16 cellular contexts compared by ENCODE assay signal in genomic region chr2:211591456-211591855, GRCh38.
DNase-seq lines count a peak whose midpoint lies in the region; ATAC-seq and TF ChIP-seq lines count a peak whose summit lies in the region.
"Had no signal": no experiment of that assay in that cellular context is flagged by ENCODE, and none has a peak within 500 bp of the region (broad histone marks: within the 10 kb centered on the region; RNA-seq: fewer than 3 reads in every experiment).

No MANE protein-coding gene starts in this region.

- H3K4me3 ChIP-seq in H7 (ENCODE audit: insufficient read depth, low read depth, low read length) = peak overlapping the region; percentile 5; the same call in 1 of the 2 replicates
- H3K4me3 ChIP-seq in HUES64 (ENCODE audit: low read length) = no peak overlapping the region
- no peak overlapping the region for H3K4me3 ChIP-seq in RWPE2 (ENCODE audit: severe bottlenecking)
- no peak overlapping the region for H3K4me3 ChIP-seq in testis
- no peak overlapping the region for H3K4me3 ChIP-seq in coronary artery

- H3K36me3 ChIP-seq in H7 (replicated peaks; ENCODE audit: control insufficient read depth, insufficient read depth, low read length) (no peaks in the 10 kb centered on the region), HUES64 (ENCODE audit: insufficient read depth, low read length) (no peaks in the 10 kb centered on the region), RWPE2 (ENCODE audit: low read depth) (no peaks in the 10 kb centered on the region), testis (ENCODE audit: low read depth, missing control alignments) (no peaks in the 10 kb centered on the region)

- intact Hi-C loops in testis (cut with DNase I; ENCODE audit: low total_unique reads) = no loop called here

- H3K27me3 ChIP-seq in H7 (ENCODE audit: control insufficient read depth, insufficient read depth, low read length) = no peaks in the 10 kb centered on the region
- no peaks in the 10 kb centered on the region for H3K27me3 ChIP-seq in HUES64 (ENCODE audit: insufficient read depth, low read length)
- no peaks in the 10 kb centered on the region for H3K27me3 ChIP-seq in RWPE2 (ENCODE audit: insufficient read depth, poor library complexity, severe bottlenecking)
- no peaks in the 10 kb centered on the region for H3K27me3 ChIP-seq in testis

- TF ChIP-seq CTCF in RWPE2 (IDR thresholded peaks at IDR 0.05; ENCODE audit: poor library complexity, severe bottlenecking) = no peak
- no peak for TF ChIP-seq CTCF in mesothelial cell of epicardium (IDR thresholded peaks at IDR 0.05; ENCODE audit: unreplicated experiment)
- no peak for TF ChIP-seq CTCF in testis (IDR thresholded peaks at IDR 0.05)
- no peak for TF ChIP-seq CTCF in coronary artery (IDR thresholded peaks at IDR 0.05)

- H3K9me3 Mint-ChIP-seq in mesothelial cell of epicardium = peaks cover 9% of the 10 kb centered on the region
- H3K9me3 Mint-ChIP-seq: T-helper 1 cell treated with Interleukin-12 subunit alpha and Interleukin-12 subunit beta and Interleukin-4 antibody, amounts not matched to agents 30 μg/mL and 1 μg/mL, for 36 hours had no signal

- H3K27ac Mint-ChIP-seq in mesothelial cell of epicardium = peak overlapping the region; percentile 90
- H3K27ac Mint-ChIP-seq: CD4-positive, CD25-positive, alpha-beta regulatory T cell; T-helper 1 cell treated with Interleukin-12 subunit alpha and Interleukin-12 subunit beta and Interleukin-4 antibody, amounts not matched to agents 30 μg/mL and 1 μg/mL, for 36 hours had no signal

- no peaks in the 10 kb centered on the region for H3K27me3 Mint-ChIP-seq in mesothelial cell of epicardium (ENCODE audit: low read depth)
- H3K27me3 Mint-ChIP-seq: CD4-positive, CD25-positive, alpha-beta regulatory T cell had no signal

- H3K9me3 ChIP-seq in HUES64 (ENCODE audit: insufficient read depth, low read depth, low read length) = no peaks in the 10 kb centered on the region
- no peaks in the 10 kb centered on the region for H3K9me3 ChIP-seq in RWPE2 (ENCODE audit: severe bottlenecking)
- H3K9me3 ChIP-seq in testis = no peaks in the 10 kb centered on the region
- H3K9me3 ChIP-seq: Caco-2 had no signal

- H3K4me3 Mint-ChIP-seq in mesothelial cell of epicardium = peak overlapping the region; percentile 47
- H3K4me3 Mint-ChIP-seq: CD4-positive, CD25-positive, alpha-beta regulatory T cell; T-helper 1 cell treated with Interleukin-12 subunit alpha and Interleukin-12 subunit beta and Interleukin-4 antibody, amounts not matched to agents 30 μg/mL and 1 μg/mL, for 36 hours had no signal

- H3K27ac ChIP-seq in HUES64 (ENCODE audit: low read depth, low read length) (0 out of 2 replicates have a peak overlapping the region, but pooled peaks have one; percentile 1), RWPE2 (ENCODE audit: poor library complexity, severe bottlenecking) (no peak overlapping the region), testis (no peak overlapping the region), coronary artery (no peak overlapping the region)
- H3K27ac ChIP-seq: KMS-11 had no signal

- H3K4me1 ChIP-seq in HUES64 (ENCODE audit: insufficient read depth, low read length) = no peaks in the 10 kb centered on the region
- H3K4me1 ChIP-seq in RWPE2 (ENCODE audit: insufficient read depth, poor library complexity, severe bottlenecking) = no peaks in the 10 kb centered on the region
- H3K4me1 ChIP-seq in testis = peaks cover 3% of the 10 kb centered on the region
- H3K4me1 ChIP-seq: Caco-2 had no signal

- 93% methylated on average over 2 of the region's 2 CpGs for WGBS in HUES64
- WGBS in testis, 2 donors = 81 to 85% methylated on average over 2 of the region's 2 CpGs

- no peak overlapping the region for H3K9ac ChIP-seq in HUES64 (ENCODE audit: low read depth, low read length)
- H3K9ac ChIP-seq: KMS-11 had no signal

- DNase-seq in H7 (no peak), RWPE2 (ENCODE audit: low spot score) (no peak), mesothelial cell of epicardium (ENCODE audit: low spot score in 2 of 2, unreplicated experiment in 2 of 2) (no peak), testis (no peak), coronary artery (ENCODE audit: low spot score) (no peak)
- DNase-seq: Caco-2; CD4-positive, CD25-positive, alpha-beta regulatory T cell; EL; NCI-H1092 treated with DMSO at 0.1 percent for 48 hours; NCI-H1694; NCI-H2171; SIG-M5 had no signal

- H3K4me1 Mint-ChIP-seq in mesothelial cell of epicardium = peaks cover 37% of the 10 kb centered on the region
- H3K4me1 Mint-ChIP-seq: CD4-positive, CD25-positive, alpha-beta regulatory T cell had no signal

- TF ChIP-seq POLR2A in testis (IDR thresholded peaks at IDR 0.05) = no peak

- peaks cover 4% of the 10 kb centered on the region for H3K36me3 Mint-ChIP-seq in mesothelial cell of epicardium
- H3K36me3 Mint-ChIP-seq: CD4-positive, CD25-positive, alpha-beta regulatory T cell had no signal

- peak; percentile 31; the same call in 1 of the 3 replicates for ATAC-seq in RWPE2 (ENCODE audit: low read depth)
- no peak for ATAC-seq in HG02938 (IDR thresholded peaks at IDR 0.05; ENCODE audit: unreplicated experiment)
